10 cellular contexts compared by ENCODE assay signal in the genomic region with DNA sequence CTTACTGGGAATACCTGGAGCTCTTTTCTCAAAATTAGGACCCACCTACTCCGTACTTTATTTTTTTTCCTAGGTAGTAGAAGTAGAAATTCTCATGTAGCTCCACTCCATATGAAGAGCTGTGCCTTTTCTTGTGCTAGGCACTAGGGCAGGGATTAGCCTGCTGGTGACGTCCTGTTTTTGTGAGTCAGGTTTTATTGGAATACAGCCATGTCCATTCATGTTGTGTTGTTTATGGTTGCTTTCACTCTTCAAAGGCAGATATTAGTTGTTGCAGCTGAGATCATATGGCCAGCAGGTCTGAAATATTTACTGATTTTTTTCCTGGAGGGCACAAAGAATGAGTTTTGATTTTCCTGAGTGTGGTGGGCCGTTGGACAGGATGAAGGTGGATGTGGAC. TPM values are rescaled to one million over a fixed set of nuclear protein-coding genes. Genes with fewer than 3 reads are reported as not detected.
A peak's percentile ranks its signal among the peaks of the same experiment; 100 is the strongest.
DNase-seq lines count a peak whose midpoint lies in the region; ATAC-seq, FAIRE-seq and TF ChIP-seq lines count a peak whose summit lies in the region.
"Had no signal": no experiment of that assay in that cellular context is flagged by ENCODE, and none has a peak within 500 bp of the region (broad histone marks: within the 10 kb centered on the region; RNA-seq: fewer than 3 reads in every experiment).

No MANE protein-coding gene starts in this region.

- no peaks in the 10 kb centered on the region for H3K27me3 ChIP-seq in CD8-positive, alpha-beta T cell (ENCODE audit: insufficient read depth, low read length)
- H3K27me3 ChIP-seq in mammary epithelial cell (ENCODE audit: insufficient read depth, low read length) (no peaks in the 10 kb centered on the region), HepG2 (ENCODE audit: control insufficient read depth in 1 of 2, insufficient read depth in 2 of 2, low read length in 2 of 2) (no peaks in the 10 kb centered on the region)

- TF ChIP-seq POLR2A in HepG2 (IDR thresholded peaks at IDR 0.05; ENCODE audit: insufficient read depth in 1 of 2, low read depth in 2 of 2, low read length in 2 of 2): no peak

- CTCF ChIA-PET in CD8-positive, alpha-beta T cell (lab: Charles Lee): interaction anchor here (1.8 kb wide), 1 partner anchor 87 kb away, joined by 8 read pairs; no protein-coding TSS in a partner anchor
- CTCF ChIA-PET in mammary epithelial cell (lab: Charles Lee; ENCODE audit: low non-redundant PET): no interaction called here
- CTCF ChIA-PET in HepG2 (lab: Yijun Ruan, JAX; ENCODE audit: low intra/inter-chr PET ratio, low total read pairs): no interaction called here

- H3K4me3 ChIP-seq in CD8-positive, alpha-beta T cell (ENCODE audit: low read depth, low read length): no peak overlapping the region
- no peak overlapping the region for H3K4me3 ChIP-seq in mammary epithelial cell (replicated peaks in 1 of 3; ENCODE audit: insufficient read depth in 1 of 3, low read depth in 2 of 3, low read length in 3 of 3)
- no peak overlapping the region for H3K4me3 ChIP-seq in HepG2 (replicated peaks in 1 of 3; ENCODE audit: insufficient read depth in 1 of 3, low read depth in 2 of 3, low read length in 3 of 3)

- dilution Hi-C loops in mammary epithelial cell (cut with HindIII; ENCODE audit: low sequenced_read_pairs): no loop called here

- POLR2A ChIA-PET in CD8-positive, alpha-beta T cell (lab: Charles Lee): interaction anchor here (1.8 kb wide), 1 partner anchor 20 kb away, joined by 4 read pairs; the partner anchor contains the start of gene XRN2
- POLR2A ChIA-PET in HepG2 (lab: Yijun Ruan, JAX): no interaction called here

- TF ChIP-seq CTCF in CD8-positive, alpha-beta T cell (IDR thresholded peaks at IDR 0.05): no peak
- TF ChIP-seq CTCF in mammary epithelial cell (conservative IDR thresholded peaks at IDR 0.05 in 1 of 2, IDR thresholded peaks at IDR 0.05 in 1 of 2; ENCODE audit: extremely low read depth in 1 of 2, insufficient read depth in 1 of 2, low read depth in 1 of 2, low read length in 2 of 2) (no peak), HepG2 (CRISPR knock-in tag; IDR thresholded peaks at IDR 0.05) (no peak)

- no peak for DNase-seq in CD8-positive, alpha-beta T cell
- peak; percentile 34 for DNase-seq in HTR-8/SVneo (ENCODE audit: insufficient read length, low spot score)
- DNase-seq in mammary epithelial cell: peak; percentile 84
- DNase-seq in HepG2 (ENCODE audit: low spot score): no peak
- no peak for DNase-seq in ecto neural progenitor cell (ENCODE audit: low spot score)
- DNase-seq in SKM-1 treated with dmso at 0.1 percent for 144 hours (lab: John Stamatoyannopoulos, UW; ENCODE audit: unreplicated experiment): no peak
- no peak for DNase-seq in NCI-H1048 (lab: John Stamatoyannopoulos, UW)
- DNase-seq: SHP77 treated with DMSO at 0.1 percent for 48 hours; stimulated activated naive CD8-positive, alpha-beta T cell treated with anti-CD3 and anti-CD28 coated beads, Interleukin-15, amount 100 ng/mL, for 72 hours had no signal

- TF ChIP-seq EP300 in HepG2 (IDR thresholded peaks at IDR 0.05; ENCODE audit: low read depth in 2 of 2, low read length in 2 of 2) (no peak), HepG2 (CRISPR knock-in tag; IDR thresholded peaks at IDR 0.05; ENCODE audit: borderline replicate concordance) (no peak)

- H3K9ac ChIP-seq in mammary epithelial cell (ENCODE audit: insufficient read depth, low read length) (no peak overlapping the region), HepG2 (ENCODE audit: insufficient read depth, low read depth, low read length) (no peak overlapping the region)

- in situ Hi-C loops in mammary epithelial cell (cut with MboI; ENCODE audit: low sequenced_read_pairs in 2 of 2): loop anchor here in 1 of 2 donors (25.0 kb wide), 1 partner anchor 1286 kb away; no protein-coding TSS in a partner anchor
- in situ Hi-C loops in HepG2 (cut with HindIII; ENCODE audit: extremely low pct_ligation_motif_present, low pct_unique_long_range_greater_than_20kb): no loop called here

- H3K4me2 ChIP-seq in mammary epithelial cell (ENCODE audit: insufficient read depth, low read depth, low read length): peak overlapping the region; percentile 25
- no peak overlapping the region for H3K4me2 ChIP-seq in HepG2 (ENCODE audit: low read depth, low read length)

- WGBS in mammary epithelial cell (ENCODE audit: low coverage, missing lambda C conversion rate): 63% methylated on average over 3 of the region's 3 CpGs
- 90% methylated on average over 3 of the region's 3 CpGs for WGBS in HepG2 (ENCODE audit: low lambda C conversion rate)

- no TSS peak for BruUV-seq in mammary epithelial cell (replicated peaks; lab: Mats Ljungman, UMichigan)
- no TSS peak for BruUV-seq in HepG2 (replicated peaks; lab: Mats Ljungman, UMichigan)

- H2AFZ ChIP-seq in mammary epithelial cell (ENCODE audit: low read depth, low read length) (no peak overlapping the region), HepG2 (ENCODE audit: low read length) (no peak overlapping the region)

- H3K79me2 ChIP-seq in mammary epithelial cell (ENCODE audit: insufficient read depth, low read length) (peaks cover 98% of the 10 kb centered on the region), HepG2 (ENCODE audit: insufficient read depth, low read length) (peaks cover 99% of the 10 kb centered on the region)

- no peak for ATAC-seq in CD8-positive, alpha-beta T cell
- ATAC-seq in HepG2 (no peak), HG02970 (IDR thresholded peaks at IDR 0.05; ENCODE audit: low FRiP score, unreplicated experiment) (no peak)

- FAIRE-seq in HTR-8/SVneo (lab: Jason Lieb, UNC) (no peak), HepG2 (lab: Jason Lieb, UNC) (no peak)

- peaks cover 71% of the 10 kb centered on the region for H3K4me1 Mint-ChIP-seq in CD8-positive, alpha-beta T cell (ENCODE audit: low read depth)

- H3K27me3 Mint-ChIP-seq in CD8-positive, alpha-beta T cell (ENCODE audit: low read depth): no peaks in the 10 kb centered on the region
- H3K27me3 Mint-ChIP-seq: stimulated activated naive CD8-positive, alpha-beta T cell treated with anti-CD3 and anti-CD28 coated beads, Interleukin-15, amount 100 ng/mL, for 72 hours had no signal

- intact Hi-C loops in CD8-positive, alpha-beta T cell (cut with DNase I, micrococcal nuclease): loop anchor here in 1 of 2 experiments (2.0 kb wide), 1 partner anchor 15 kb away; no protein-coding TSS in a partner anchor
- intact Hi-C loops in mammary epithelial cell (cut with micrococcal nuclease): loop anchor here (1.0 kb wide), 1 partner anchor 8 kb away; no protein-coding TSS in a partner anchor
- intact Hi-C loops in HepG2 (cut with micrococcal nuclease; ENCODE audit: unreplicated experiment): loop anchor here (2.0 kb wide), 1 partner anchor 17 kb away; no protein-coding TSS in a partner anchor

- peak overlapping the region; percentile 72 for H3K27ac Mint-ChIP-seq in CD8-positive, alpha-beta T cell

- H3K9me3 Mint-ChIP-seq in CD8-positive, alpha-beta T cell: peaks cover 14% of the 10 kb centered on the region

- H3K36me3 ChIP-seq in CD8-positive, alpha-beta T cell (ENCODE audit: insufficient read depth, low read length): peaks cover 3% of the 10 kb centered on the region
- H3K36me3 ChIP-seq in mammary epithelial cell (ENCODE audit: insufficient read depth, low read length) (peaks cover 2% of the 10 kb centered on the region), HepG2 (replicated peaks in 1 of 2; ENCODE audit: control insufficient read depth in 1 of 2, insufficient read depth in 2 of 2, low read length in 2 of 2) (peaks cover 2 to 26% of the 10 kb centered on the region in 2 experiments)

- peaks cover 11% of the 10 kb centered on the region for H4K20me1 ChIP-seq in mammary epithelial cell (ENCODE audit: insufficient read depth, low read length)
- peaks cover 62% of the 10 kb centered on the region for H4K20me1 ChIP-seq in HepG2 (ENCODE audit: insufficient read depth, low read length)

- peaks cover 33% of the 10 kb centered on the region for H3K36me3 Mint-ChIP-seq in CD8-positive, alpha-beta T cell

- H3K9me3 ChIP-seq in CD8-positive, alpha-beta T cell (ENCODE audit: low read length): no peaks in the 10 kb centered on the region
- no peaks in the 10 kb centered on the region for H3K9me3 ChIP-seq in mammary epithelial cell (replicated peaks; ENCODE audit: insufficient read depth, low read length)
- H3K9me3 ChIP-seq in HepG2 (ENCODE audit: low read length): peaks cover 19% of the 10 kb centered on the region

- H3K4me3 Mint-ChIP-seq in CD8-positive, alpha-beta T cell: no peak overlapping the region

- peaks cover 41% of the 10 kb centered on the region for H3K4me1 ChIP-seq in CD8-positive, alpha-beta T cell (ENCODE audit: insufficient read depth, low read length)
- H3K4me1 ChIP-seq in mammary epithelial cell (ENCODE audit: insufficient read depth, low read length): peaks cover 17% of the 10 kb centered on the region
- H3K4me1 ChIP-seq in HepG2 (ENCODE audit: insufficient read depth, low read length): peaks cover 31% of the 10 kb centered on the region

- TF ChIP-seq RAD21 in HepG2 (CRISPR knock-in tag; IDR thresholded peaks at IDR 0.05): no peak

- no peak overlapping the region for H3K27ac ChIP-seq in CD8-positive, alpha-beta T cell (ENCODE audit: low read depth, low read length)
- H3K27ac ChIP-seq in mammary epithelial cell (ENCODE audit: insufficient read depth, low read depth, low read length): peak overlapping the region; percentile 40
- no peak overlapping the region for H3K27ac ChIP-seq in HepG2 (ENCODE audit: extremely low read length, insufficient read depth, low read length)

RNA-seq across cellular contexts. Expression of gene XRN2, which starts 20.5 kb away (rescaled TPM):
- total RNA-seq in CD8-positive, alpha-beta T cell: 10 to 100 TPM; 52.1 to 54.2 TPM
- total RNA-seq in mammary epithelial cell: 10 to 100 TPM; 64.9 to 70.8 TPM
- 57.0 TPM for polyA plus RNA-seq in mammary epithelial cell
- polyA minus RNA-seq in mammary epithelial cell: 61.2 TPM
- total RNA-seq in HepG2 (2016; rRNA removed; fragmentation: Illumina TruSeq; extraction: Trizol): 171 and 256 TPM in 2 replicates
- total RNA-seq in HepG2 (2016; cell fraction: cytosol; rRNA removed; fragmentation: Illumina TruSeq; extraction: Trizol; ENCODE audit: low read depth): 45.6 and 51.1 TPM in 2 replicates
- total RNA-seq in HepG2 (2016; cell fraction: insoluble cytoplasmic fraction; rRNA removed; fragmentation: Illumina TruSeq; extraction: Trizol): 169 and 245 TPM in 2 replicates
- total RNA-seq in HepG2 (2016; cell fraction: membrane; rRNA removed; fragmentation: Illumina TruSeq; extraction: Trizol): 82.9 and 105 TPM in 2 replicates
- total RNA-seq in HepG2 (2016; cell fraction: nucleus; rRNA removed; fragmentation: Illumina TruSeq; extraction: Trizol): 118 and 127 TPM in 2 replicates
- 72.1 and 90.3 TPM in 2 replicates for polyA plus RNA-seq in HepG2 (2011; rRNA removed)
- polyA plus RNA-seq in HepG2 (2011; cell fraction: cytosol; rRNA removed): 47.0 and 59.7 TPM in 2 replicates
- 59.5 and 68.9 TPM in 2 replicates for polyA plus RNA-seq in HepG2 (2011; cell fraction: nucleus; rRNA removed)
- polyA plus RNA-seq in HepG2 (2012): 84.6 and 86.2 TPM in 2 replicates
- polyA plus RNA-seq in HepG2 (2016; cell fraction: cytosol; fragmentation: Illumina TruSeq; extraction: Trizol; ENCODE audit: low read depth): 10.5 and 11.9 TPM in 2 replicates
- polyA plus RNA-seq in HepG2 (2016; cell fraction: insoluble cytoplasmic fraction; fragmentation: Illumina TruSeq; extraction: Trizol; ENCODE audit: low read depth): 147 and 153 TPM in 2 replicates
- polyA plus RNA-seq in HepG2 (2016; cell fraction: membrane; fragmentation: Illumina TruSeq; extraction: Trizol; ENCODE audit: low read depth): 23.2 and 29.4 TPM in 2 replicates
- polyA plus RNA-seq in HepG2 (2016; cell fraction: nucleus; fragmentation: Illumina TruSeq; extraction: Trizol; ENCODE audit: insufficient read depth, low read depth): 96.3 and 98.6 TPM in 2 replicates
- 14.6 and 43.6 TPM in 2 replicates for polyA minus RNA-seq in HepG2 (2011; rRNA and poly(A)+ RNA removed; ENCODE audit: low replicate concordance)
- 68.8 and 71.0 TPM in 2 replicates for polyA minus RNA-seq in HepG2 (2011; cell fraction: cytosol; rRNA and poly(A)+ RNA removed)
- 98.6 and 107 TPM in 2 replicates for polyA minus RNA-seq in HepG2 (2011; cell fraction: nucleus; rRNA and poly(A)+ RNA removed)

Comparison
In these comparisons a context has a peak if more than half of its experiments do, and no peak if none do; other contexts are left out.
1. DNase-seq: peak in HTR-8/SVneo (single experiment) and mammary epithelial cell (single experiment); none in CD8-positive, alpha-beta T cell (0 of 7), HepG2 (single experiment), ecto neural progenitor cell (single experiment), SKM-1 treated with dmso at 0.1 percent for 144 hours (single experiment) and NCI-H1048 (single experiment).